8 cellular contexts compared by ENCODE assay signal in the genomic region with DNA sequence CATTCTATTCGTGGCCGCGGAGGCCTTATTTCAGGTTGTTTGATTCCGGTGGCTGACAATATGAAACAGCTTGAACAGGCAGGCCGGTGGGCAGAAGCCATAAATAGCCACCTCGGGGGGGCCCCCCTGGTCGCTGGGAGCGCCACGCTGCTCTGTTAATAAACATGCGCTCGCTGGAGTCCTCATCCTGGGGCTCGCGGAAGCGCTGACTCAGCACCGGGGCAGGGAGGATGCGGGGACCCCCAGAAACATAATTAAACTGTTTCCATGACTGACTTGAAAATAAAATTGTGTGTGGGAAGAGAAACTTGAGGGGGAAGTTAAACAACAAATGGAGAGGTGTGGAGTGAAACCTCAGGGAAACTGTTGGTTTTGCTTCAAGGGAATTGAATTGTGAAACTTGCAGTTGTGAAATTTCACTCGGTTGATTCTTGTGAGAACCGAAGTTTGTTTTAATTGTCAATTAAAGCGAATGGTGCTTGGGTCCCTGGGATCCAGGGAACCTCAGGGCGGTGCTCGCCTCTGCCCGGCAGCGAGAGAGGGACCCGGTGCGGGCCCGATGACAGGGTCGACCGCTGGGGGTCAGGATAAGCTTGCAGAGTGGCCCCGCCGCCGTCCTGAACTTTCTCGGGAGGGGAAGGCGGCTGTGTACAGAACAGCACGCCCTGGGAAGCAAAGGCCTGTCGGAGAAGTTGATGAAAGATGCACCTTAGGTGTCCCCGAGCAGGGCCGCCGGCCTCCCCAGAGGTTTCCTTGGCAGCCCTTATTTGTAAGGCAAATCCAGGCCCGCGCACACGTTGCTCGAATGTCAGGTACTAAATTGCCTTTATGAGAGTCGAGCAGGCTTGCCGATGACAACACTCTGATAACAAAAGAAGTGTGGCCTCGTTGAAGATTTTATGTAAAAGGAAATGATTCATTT.
DNase-seq lines count a peak whose midpoint lies in the region; ATAC-seq and TF ChIP-seq lines count a peak whose summit lies in the region.

No MANE protein-coding gene starts in this region.

- peak; percentile 80 for ATAC-seq in GM19035 (IDR thresholded peaks at IDR 0.05; ENCODE audit: unreplicated experiment)
- peak; percentile 79 for ATAC-seq in HG03280 (IDR thresholded peaks at IDR 0.05; ENCODE audit: unreplicated experiment)
- peak; percentile 72 for ATAC-seq in memory B cell (ENCODE audit: low read depth)

- H3K9me2 ChIP-seq in SU-DHL-6 (replicated peaks; ENCODE audit: insufficient read depth, low read length), result no peaks in the 10 kb centered on the region

- H3K36me3 ChIP-seq in SU-DHL-6 (ENCODE audit: low read length) (no peaks in the 10 kb centered on the region), duodenal mucosa (ENCODE audit: control insufficient read depth in 1 of 2, insufficient read depth in 2 of 2, low read length in 2 of 2) (no peaks in the 10 kb centered on the region)

- H3K27ac Mint-ChIP-seq in memory B cell, result no peak overlapping the region

- H3K9me3 ChIP-seq in SU-DHL-6 (ENCODE audit: insufficient read depth, low read length) (no peaks in the 10 kb centered on the region), duodenal mucosa (ENCODE audit: control insufficient read depth in 1 of 2, low read length in 2 of 2) (no peaks in the 10 kb centered on the region)

- no peaks in the 10 kb centered on the region for H3K36me3 Mint-ChIP-seq in memory B cell

- peak; percentile 65 for DNase-seq in AG08396 (ENCODE audit: low spot score)
- peak in 1 of 2 donors; percentile 27 for DNase-seq in memory B cell (ENCODE audit: low spot score in 2 of 2)
- peak; percentile 38 for DNase-seq in stimulated activated CD8-positive, alpha-beta memory T cell treated with anti-CD3 and anti-CD28 coated beads, Interleukin-4, amount 100 ng/mL, for 24 hours (ENCODE audit: low read depth)
- DNase-seq in NCI-H446 treated with DMSO at 0.1 percent for 48 hours (lab: John Stamatoyannopoulos, UW), result no peak

- H3K27me3 Mint-ChIP-seq in memory B cell, result peaks cover 19% of the 10 kb centered on the region

- H3K4me3 Mint-ChIP-seq in memory B cell, result peak overlapping the region; percentile 94

- H3F3A ChIP-seq in SU-DHL-6 (ENCODE audit: insufficient read depth), result no peaks in the 10 kb centered on the region

- no peak overlapping the region for H3K9ac ChIP-seq in SU-DHL-6 (ENCODE audit: low read length)
- H3K9ac ChIP-seq in duodenal mucosa (ENCODE audit: low read depth in 1 of 2, low read length in 2 of 2), result peak overlapping the region; percentile 9 to 34

- peaks cover 17 to 41% of the 10 kb centered on the region in 2 donors for H3K4me1 ChIP-seq in duodenal mucosa (ENCODE audit: control insufficient read depth in 1 of 2, insufficient read depth in 2 of 2, low read length in 2 of 2)

- peak overlapping the region; percentile 14 for H2AFZ ChIP-seq in SU-DHL-6 (ENCODE audit: low read depth, low read length, severe bottlenecking)

- peak overlapping the region; percentile 34 for H3K4me2 ChIP-seq in SU-DHL-6 (ENCODE audit: low read depth, low read length, poor library complexity, severe bottlenecking)

- no peaks in the 10 kb centered on the region for H3K27me3 ChIP-seq in SU-DHL-6 (ENCODE audit: low read length)
- H3K27me3 ChIP-seq in duodenal mucosa (ENCODE audit: control insufficient read depth in 1 of 2, insufficient read depth in 2 of 2, low read length in 2 of 2), result peaks cover 0 to 8% of the 10 kb centered on the region in 2 donors

- H3K4me3 ChIP-seq in SU-DHL-6 (ENCODE audit: insufficient read depth, low read length, poor library complexity, severe bottlenecking) (no peak overlapping the region), duodenal mucosa (ENCODE audit: low read depth in 1 of 2, low read length in 2 of 2) (peak overlapping the region; percentile 61)

- H3K27ac ChIP-seq in SU-DHL-6 (ENCODE audit: low read depth, low read length) (no peak overlapping the region), duodenal mucosa (ENCODE audit: low read depth, low read length) (no peak overlapping the region)

- H4K20me1 ChIP-seq in SU-DHL-6 (ENCODE audit: low read depth, low read length), result no peaks in the 10 kb centered on the region

- TF ChIP-seq CTCF in SU-DHL-6 (IDR thresholded peaks at IDR 0.05; ENCODE audit: insufficient read depth, low read length, poor library complexity, severe bottlenecking), result no peak

- no peaks in the 10 kb centered on the region for H3K9me3 Mint-ChIP-seq in memory B cell

- H3K4me1 Mint-ChIP-seq in memory B cell, result peaks cover 8% of the 10 kb centered on the region

- H3K79me2 ChIP-seq in SU-DHL-6 (ENCODE audit: insufficient read depth, low read length), result no peaks in the 10 kb centered on the region
